ENCODE assay signal across 9 cellular contexts in genomic region chr10:3887404-3887803, GRCh38.
DNase-seq lines count a peak whose midpoint lies in the region; ATAC-seq, FAIRE-seq and TF ChIP-seq lines count a peak whose summit lies in the region.
"Had no signal": no experiment of that assay in that cellular context is flagged by ENCODE, and none has a peak within 500 bp of the region (broad histone marks: within the 10 kb centered on the region; RNA-seq: fewer than 3 reads in every experiment).

No MANE protein-coding gene starts in this region.

- no peak for TF ChIP-seq RAD21 in A549 (conservative IDR thresholded peaks at IDR 0.05 in 1 of 2, IDR thresholded peaks at IDR 0.05 in 1 of 2)

- POLR2A ChIA-PET in A549 (lab: Yijun Ruan, JAX), result interaction anchor here (0.6 to 5.6 kb wide), 4 partner anchors 10 to 818 kb away, joined by 4 to 49 read pairs (median 12); partner anchors contain the start of gene KLF6

- DNase-seq in A549 (ENCODE audit: low read depth in 1 of 2, low spot score in 1 of 2) (no peak), body of pancreas (peak; percentile 18 to 34 (median 24)), SHP77 treated with DMSO at 0.1 percent for 48 hours (lab: John Stamatoyannopoulos, UW) (no peak), NCI-H446 treated with DMSO at 0.1 percent for 48 hours (lab: John Stamatoyannopoulos, UW) (no peak), BE2C (no peak), GM19238 (ENCODE audit: insufficient read length, low spot score) (no peak)
- DNase-seq: DMS79 had no signal

- no peaks in the 10 kb centered on the region for H3K36me3 ChIP-seq in body of pancreas (replicated peaks in 1 of 2; ENCODE audit: insufficient read depth in 1 of 2, low read depth in 2 of 2)
- no peaks in the 10 kb centered on the region for H3K36me3 ChIP-seq in muscle layer of colon (ENCODE audit: insufficient read depth, low read length)
- no peaks in the 10 kb centered on the region for H3K36me3 ChIP-seq in BE2C

- WGBS in A549 (ENCODE audit: missing lambda C conversion rate), result 65% methylated on average over 7 of the region's 7 CpGs
- 70 to 90% methylated on average over 7 of the region's 7 CpGs for WGBS in body of pancreas, 2 donors

- intact Hi-C loops in body of pancreas (cut with DNase I), result no loop called here

- peak overlapping the region; percentile 37 for H3K9ac ChIP-seq in muscle layer of colon (ENCODE audit: low read length)

- H3K9me3 ChIP-seq in A549, result no peaks in the 10 kb centered on the region; the same call in 2 of the 3 replicates
- no peaks in the 10 kb centered on the region for H3K9me3 ChIP-seq in body of pancreas
- no peaks in the 10 kb centered on the region for H3K9me3 ChIP-seq in muscle layer of colon (ENCODE audit: low read length)
- H3K9me3 ChIP-seq in BE2C, result no peaks in the 10 kb centered on the region

- no peak for TF ChIP-seq POLR2A in A549 (IDR thresholded peaks at IDR 0.05; ENCODE audit: low read length)
- TF ChIP-seq POLR2A in body of pancreas (IDR thresholded peaks at IDR 0.05), result no peak

- no peak for TF ChIP-seq EP300 in A549 (IDR thresholded peaks at IDR 0.05)

- H3K27me3 ChIP-seq in body of pancreas, result no peaks in the 10 kb centered on the region
- H3K27me3 ChIP-seq in muscle layer of colon (ENCODE audit: control insufficient read depth in 1 of 2, insufficient read depth in 2 of 2, low read length in 2 of 2), result no peaks in the 10 kb centered on the region
- H3K27me3 ChIP-seq in BE2C, result no peaks in the 10 kb centered on the region

- TF ChIP-seq CTCF in A549 (IDR thresholded peaks at IDR 0.05) (no peak), body of pancreas (IDR thresholded peaks at IDR 0.05) (no peak), BE2C (IDR thresholded peaks at IDR 0.05; ENCODE audit: low read depth, low read length) (no peak)

- CTCF ChIA-PET in A549 (lab: Yijun Ruan, JAX), result interaction anchor here (0.8 to 1.4 kb wide), 3 partner anchors 11 to 880 kb away, joined by 3 read pairs; no protein-coding TSS in a partner anchor

- ATAC-seq in A549, result peak in 1 of 2 experiments; percentile 9; a peak in 2 of 6 replicates
- peak; percentile 5 for ATAC-seq in GM21619 (IDR thresholded peaks at IDR 0.05; ENCODE audit: unreplicated experiment)
- no peak for ATAC-seq in body of pancreas

- H3K4me3 ChIP-seq in A549 (peak overlapping the region; percentile 22; the same call in 1 of the 3 replicates), body of pancreas (no peak overlapping the region), muscle layer of colon (ENCODE audit: low read depth in 1 of 2, low read length in 2 of 2) (no peak overlapping the region), BE2C (ENCODE audit: low read depth, low read length) (no peak overlapping the region)

- no peak for FAIRE-seq in A549 (lab: Jason Lieb, UNC)

- H3K27ac ChIP-seq in A549 (peak overlapping the region; percentile 95 to 96), body of pancreas (peak overlapping the region; percentile 83 to 94 (median 88)), muscle layer of colon (ENCODE audit: low read depth, low read length) (peak overlapping the region; percentile 80)

- H3K4me2 ChIP-seq in A549, result peak overlapping the region; percentile 78

- H3K4me1 ChIP-seq in A549, result peaks cover 55% of the 10 kb centered on the region
- H3K4me1 ChIP-seq in body of pancreas, result peaks cover 36% of the 10 kb centered on the region
- peaks cover 22% of the 10 kb centered on the region for H3K4me1 ChIP-seq in muscle layer of colon (ENCODE audit: insufficient read depth, low read length)
- peaks cover 4% of the 10 kb centered on the region; the same call in 1 of the 2 replicates for H3K4me1 ChIP-seq in BE2C

TF ChIP-seq in A549, 52 proteins besides CTCF, POLR2A, EP300 and RAD21:
- TF ChIP-seq HOXB5 (CRISPR knock-in tag; IDR thresholded peaks at IDR 0.05), result 0 out of 2 replicates have a peak, but pooled peaks have one; percentile 51
- TF ChIP-seq CHD2 (IDR thresholded peaks at IDR 0.05; ENCODE audit: low read length, partially characterized antibody), result no peak
- no peak for TF ChIP-seq KDM5A (IDR thresholded peaks at IDR 0.05)

Comparison
In these comparisons a context has a peak if more than half of its experiments do, and no peak if none do; other contexts are left out.
1. DNase-seq: peak in body of pancreas (4 of 4); none in A549 (0 of 2), SHP77 treated with DMSO at 0.1 percent for 48 hours (single experiment), NCI-H446 treated with DMSO at 0.1 percent for 48 hours (single experiment), BE2C (single experiment) and GM19238 (single experiment).
2. Peak in every context shown above with its lines, with median percentiles within 50 percentile points of each other: H3K27ac ChIP-seq.